8 cellular contexts compared by ENCODE assay signal in genomic region chr20:33490934-33491656, GRCh38. TPM values are rescaled to one million over a fixed set of nuclear protein-coding genes. Genes with fewer than 3 reads are reported as not detected.
A peak's percentile ranks its signal among the peaks of the same experiment; 100 is the strongest.
DNase-seq lines count a peak whose midpoint lies in the region; TF ChIP-seq lines count a peak whose summit lies in the region.

No MANE protein-coding gene starts in this region.

- POLR2A ChIA-PET in activated CD4-positive, alpha-beta memory T cell treated with anti-CD3 and anti-CD28 coated beads, Interleukin-2, amount 10 ng/mL, durations not matched to agents 7 days and 5 days (lab: Charles Lee), result interaction anchor here (1.1 to 2.5 kb wide), 22 partner anchors 10 to 621 kb away, joined by 3 to 42 read pairs (median 7); partner anchors contain the start of genes ACTL10, C20orf144, CDK5RAP1 and EIF2S2

- H3K27ac Mint-ChIP-seq in T-helper 1 cell treated with Interleukin-12 subunit alpha and Interleukin-12 subunit beta and Interleukin-4 antibody, amounts not matched to agents 30 μg/mL and 1 μg/mL, for 36 hours, result peak overlapping the region; percentile 69
- peak overlapping the region; percentile 72 for H3K27ac Mint-ChIP-seq in activated CD4-positive, alpha-beta memory T cell treated with anti-CD3 and anti-CD28 coated beads, Interleukin-2, amount 10 ng/mL, durations not matched to agents 7 days and 5 days

- peak overlapping the region; percentile 79 for H3K27ac ChIP-seq in substantia nigra (ENCODE audit: low read depth, low read length, poor library complexity, severe bottlenecking)

- H3K9me3 ChIP-seq in iPS-18c (ENCODE audit: control insufficient read depth, insufficient read depth, low read length), result no peaks in the 10 kb centered on the region

- H3K4me3 Mint-ChIP-seq in T-helper 1 cell treated with Interleukin-12 subunit alpha and Interleukin-12 subunit beta and Interleukin-4 antibody, amounts not matched to agents 30 μg/mL and 1 μg/mL, for 36 hours, result peak overlapping the region; percentile 87
- peak overlapping the region; percentile 84 for H3K4me3 Mint-ChIP-seq in activated CD4-positive, alpha-beta memory T cell treated with anti-CD3 and anti-CD28 coated beads, Interleukin-2, amount 10 ng/mL, durations not matched to agents 7 days and 5 days

- no peaks in the 10 kb centered on the region for H3K9me3 Mint-ChIP-seq in T-helper 1 cell treated with Interleukin-12 subunit alpha and Interleukin-12 subunit beta and Interleukin-4 antibody, amounts not matched to agents 30 μg/mL and 1 μg/mL, for 36 hours
- H3K9me3 Mint-ChIP-seq in activated CD4-positive, alpha-beta memory T cell treated with anti-CD3 and anti-CD28 coated beads, Interleukin-2, amount 10 ng/mL, durations not matched to agents 7 days and 5 days, result no peaks in the 10 kb centered on the region

- peak overlapping the region; percentile 84 for H3K4me3 ChIP-seq in iPS-18c (ENCODE audit: insufficient read depth, low read depth, low read length)

- no peaks in the 10 kb centered on the region for H3K36me3 Mint-ChIP-seq in T-helper 1 cell treated with Interleukin-12 subunit alpha and Interleukin-12 subunit beta and Interleukin-4 antibody, amounts not matched to agents 30 μg/mL and 1 μg/mL, for 36 hours (ENCODE audit: low read depth)
- H3K36me3 Mint-ChIP-seq in activated CD4-positive, alpha-beta memory T cell treated with anti-CD3 and anti-CD28 coated beads, Interleukin-2, amount 10 ng/mL, durations not matched to agents 7 days and 5 days (ENCODE audit: low read depth), result peaks cover 3% of the 10 kb centered on the region

- CTCF ChIA-PET in activated CD4-positive, alpha-beta memory T cell treated with anti-CD3 and anti-CD28 coated beads, Interleukin-2, amount 10 ng/mL, durations not matched to agents 7 days and 5 days (lab: Charles Lee), result interaction anchor here (1.2 to 1.7 kb wide), 3 partner anchors 10 to 177 kb away, joined by 3 to 12 read pairs (median 3); partner anchors contain the start of gene ACTL10

- no peak for TF ChIP-seq CTCF in GM20000 (IDR thresholded peaks at IDR 0.05; ENCODE audit: extremely low read depth, missing control alignments)

- DNase-seq in T-helper 1 cell (no peak), substantia nigra (lab: John Stamatoyannopoulos, UW) (no peak), GM20000 (ENCODE audit: low spot score) (no peak)
- no peak for DNase-seq in activated CD4-positive, alpha-beta memory T cell treated with anti-CD3 and anti-CD28 coated beads, Interleukin-2, amount 10 ng/mL, durations not matched to agents 7 days and 5 days
- DNase-seq in activated CD4-positive, CD25-positive, alpha-beta regulatory T cell treated with anti-CD3 and anti-CD28 coated beads, Interleukin-2, amount 50 U/mL, for 72 hours, result no peak
- no peak for DNase-seq in activated CD8-positive, alpha-beta memory T cell treated with anti-CD3 and anti-CD28 coated beads, Interleukin-2, amount 50 U/mL, for 48 hours

- peaks cover 6% of the 10 kb centered on the region for H3K4me1 Mint-ChIP-seq in T-helper 1 cell treated with Interleukin-12 subunit alpha and Interleukin-12 subunit beta and Interleukin-4 antibody, amounts not matched to agents 30 μg/mL and 1 μg/mL, for 36 hours (ENCODE audit: low read depth)
- H3K4me1 Mint-ChIP-seq in activated CD4-positive, alpha-beta memory T cell treated with anti-CD3 and anti-CD28 coated beads, Interleukin-2, amount 10 ng/mL, durations not matched to agents 7 days and 5 days, result peaks cover 14% of the 10 kb centered on the region

- no peaks in the 10 kb centered on the region for H3K27me3 Mint-ChIP-seq in T-helper 1 cell treated with Interleukin-12 subunit alpha and Interleukin-12 subunit beta and Interleukin-4 antibody, amounts not matched to agents 30 μg/mL and 1 μg/mL, for 36 hours (ENCODE audit: low read depth)
- no peaks in the 10 kb centered on the region for H3K27me3 Mint-ChIP-seq in activated CD4-positive, alpha-beta memory T cell treated with anti-CD3 and anti-CD28 coated beads, Interleukin-2, amount 10 ng/mL, durations not matched to agents 7 days and 5 days

RNA-seq across cellular contexts. Expression of gene CBFA2T2, which starts 1.2 kb away (rescaled TPM):
- 10 to 100 TPM; 19.2 to 20.3 TPM for total RNA-seq in activated CD4-positive, alpha-beta memory T cell treated with anti-CD3 and anti-CD28 coated beads, Interleukin-2, amount 10 ng/mL, durations not matched to agents 7 days and 5 days

RNA-seq across cellular contexts. Expression of gene SNTA1, which starts 47.5 kb away (rescaled TPM):
- 1 to 10 TPM; 5.6 to 6.9 TPM for total RNA-seq in activated CD4-positive, alpha-beta memory T cell treated with anti-CD3 and anti-CD28 coated beads, Interleukin-2, amount 10 ng/mL, durations not matched to agents 7 days and 5 days
